ENCODE assay signal across 17 cellular contexts in the genomic region with DNA sequence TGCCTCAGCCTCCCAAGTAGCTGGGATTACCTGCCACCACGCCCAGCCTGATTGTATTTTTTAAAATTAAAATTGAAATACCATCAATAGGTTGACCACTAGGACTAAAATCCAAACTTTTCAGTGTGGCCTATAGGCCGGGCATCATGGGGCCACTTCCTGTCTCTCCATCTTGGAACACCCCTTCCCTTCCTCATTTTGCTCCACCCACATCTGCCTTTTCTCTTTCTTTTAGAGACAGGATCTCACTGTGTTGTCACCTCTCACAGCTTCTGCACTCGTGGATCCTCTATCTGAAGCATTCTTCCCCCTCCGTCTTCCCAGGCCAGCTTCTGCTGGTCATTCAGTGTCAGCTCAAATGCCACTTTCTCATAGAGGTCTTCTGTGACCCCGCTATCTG. TPM values are rescaled to one million over a fixed set of nuclear protein-coding genes. Genes with fewer than 3 reads are reported as not detected.
DNase-seq lines count a peak whose midpoint lies in the region; ATAC-seq and TF ChIP-seq lines count a peak whose summit lies in the region.
"Had no signal": no experiment of that assay in that cellular context is flagged by ENCODE, and none has a peak within 500 bp of the region (broad histone marks: within the 10 kb centered on the region; RNA-seq: fewer than 3 reads in every experiment).

No MANE protein-coding gene starts in this region.

- no peaks in the 10 kb centered on the region for H3K27me3 ChIP-seq in transverse colon

- intact Hi-C loops in transverse colon (cut with DNase I; ENCODE audit: low total_unique reads) = no loop called here

- H3K36me3 Mint-ChIP-seq in activated CD8-positive, alpha-beta memory T cell treated with anti-CD3 and anti-CD28 coated beads, Interleukin-2, amount 10 ng/mL, durations not matched to agents 7 days and 5 days = no peaks in the 10 kb centered on the region
- peaks cover 19% of the 10 kb centered on the region for H3K36me3 Mint-ChIP-seq in HFFc6 (ENCODE audit: low read depth)
- peaks cover 32% of the 10 kb centered on the region for H3K36me3 Mint-ChIP-seq in activated naive CD8-positive, alpha-beta T cell treated with anti-CD3 and anti-CD28 coated beads, Interleukin-2, amount 50 U/mL, for 24 hours (ENCODE audit: low read depth)
- H3K36me3 Mint-ChIP-seq in stimulated activated memory B cell treated with anti-CD40 and anti-IgM and Interleukin-4, amounts not matched to agents 10 μg/mL and 1 μg/mL and 100 μg/mL, for 72 hours = peaks cover 9% of the 10 kb centered on the region
- H3K36me3 Mint-ChIP-seq: CD14-positive monocyte had no signal

- in situ Hi-C loops in transverse colon (cut with MboI; ENCODE audit: low pct_ligation_motif_present in 1 of 4, low pct_unique_long_range_greater_than_20kb in 1 of 4, low sequenced_read_pairs in 3 of 4) = no loop called here

- no peaks in the 10 kb centered on the region for H3K9me3 ChIP-seq in transverse colon
- H3K9me3 ChIP-seq: Caco-2, HAP-1 had no signal

- no peak for DNase-seq in activated CD8-positive, alpha-beta memory T cell treated with anti-CD3 and anti-CD28 coated beads, Interleukin-2, amount 10 ng/mL, durations not matched to agents 7 days and 5 days
- no peak for DNase-seq in activated CD8-positive, alpha-beta memory T cell treated with anti-CD3 and anti-CD28 coated beads for 24 hours
- DNase-seq in HFFc6 (no peak), transverse colon (no peak)
- DNase-seq in activated naive CD8-positive, alpha-beta T cell treated with anti-CD3 and anti-CD28 coated beads, Interleukin-2, amount 50 U/mL, for 24 hours = no peak
- DNase-seq: Caco-2; NCI-H1092 treated with DMSO at 0.1 percent for 48 hours; NCI-H1694; NCI-H2107; NCI-H226; NCI-H526; NK-92 treated with Interleukin-12 subunit alpha and Interleukin-12 subunit beta, amount 100 ng/mL, for 24 hours; RPMI8226 had no signal

- CTCF ChIA-PET in activated CD8-positive, alpha-beta memory T cell treated with anti-CD3 and anti-CD28 coated beads, Interleukin-2, amount 10 ng/mL, durations not matched to agents 7 days and 5 days (lab: Charles Lee) = no interaction called here

- peak overlapping the region; percentile 24 for H3K27ac Mint-ChIP-seq in activated CD8-positive, alpha-beta memory T cell treated with anti-CD3 and anti-CD28 coated beads, Interleukin-2, amount 10 ng/mL, durations not matched to agents 7 days and 5 days
- H3K27ac Mint-ChIP-seq in HFFc6 = 0 out of 2 replicates have a peak overlapping the region, but pooled peaks have one; percentile 42
- H3K27ac Mint-ChIP-seq in activated naive CD8-positive, alpha-beta T cell treated with anti-CD3 and anti-CD28 coated beads, Interleukin-2, amount 50 U/mL, for 24 hours = peak overlapping the region; percentile 98
- H3K27ac Mint-ChIP-seq in stimulated activated memory B cell treated with anti-CD40 and anti-IgM and Interleukin-4, amounts not matched to agents 10 μg/mL and 1 μg/mL and 100 μg/mL, for 72 hours = peak overlapping the region; percentile 29

- no peaks in the 10 kb centered on the region for H3K27me3 Mint-ChIP-seq in activated CD8-positive, alpha-beta memory T cell treated with anti-CD3 and anti-CD28 coated beads, Interleukin-2, amount 10 ng/mL, durations not matched to agents 7 days and 5 days
- H3K27me3 Mint-ChIP-seq in HFFc6 (ENCODE audit: insufficient read depth) = no peaks in the 10 kb centered on the region; the same call in 1 of the 2 replicates
- peaks cover 2% of the 10 kb centered on the region for H3K27me3 Mint-ChIP-seq in activated naive CD8-positive, alpha-beta T cell treated with anti-CD3 and anti-CD28 coated beads, Interleukin-2, amount 50 U/mL, for 24 hours
- H3K27me3 Mint-ChIP-seq in stimulated activated memory B cell treated with anti-CD40 and anti-IgM and Interleukin-4, amounts not matched to agents 10 μg/mL and 1 μg/mL and 100 μg/mL, for 72 hours = no peaks in the 10 kb centered on the region

- peaks cover 11% of the 10 kb centered on the region for H3K4me1 Mint-ChIP-seq in activated CD8-positive, alpha-beta memory T cell treated with anti-CD3 and anti-CD28 coated beads, Interleukin-2, amount 10 ng/mL, durations not matched to agents 7 days and 5 days
- H3K4me1 Mint-ChIP-seq in HFFc6 (ENCODE audit: low read depth) = peaks cover 53% of the 10 kb centered on the region
- peaks cover 82% of the 10 kb centered on the region for H3K4me1 Mint-ChIP-seq in activated naive CD8-positive, alpha-beta T cell treated with anti-CD3 and anti-CD28 coated beads, Interleukin-2, amount 50 U/mL, for 24 hours
- H3K4me1 Mint-ChIP-seq in stimulated activated memory B cell treated with anti-CD40 and anti-IgM and Interleukin-4, amounts not matched to agents 10 μg/mL and 1 μg/mL and 100 μg/mL, for 72 hours = peaks cover 30% of the 10 kb centered on the region

- H3K4me3 ChIP-seq in transverse colon = no peak overlapping the region
- H3K4me3 ChIP-seq: HAP-1 had no signal

- no peak for ATAC-seq in activated CD8-positive, alpha-beta memory T cell treated with anti-CD3 and anti-CD28 coated beads, Interleukin-2, amount 10 ng/mL, durations not matched to agents 7 days and 5 days
- no peak for ATAC-seq in activated naive CD8-positive, alpha-beta T cell treated with anti-CD3 and anti-CD28 coated beads, Interleukin-2, amount 50 U/mL, for 24 hours
- no peak for ATAC-seq in stimulated activated memory B cell treated with anti-CD40 and anti-IgM and Interleukin-4, amounts not matched to agents 10 μg/mL and 1 μg/mL and 100 μg/mL, for 72 hours
- no peak for ATAC-seq in GM18511 (IDR thresholded peaks at IDR 0.05; ENCODE audit: unreplicated experiment)

- 89 to 92% methylated on average over 5 of the region's 5 CpGs for WGBS in transverse colon (ENCODE audit: low coverage in 1 of 2), 2 donors

- no peak for TF ChIP-seq EP300 in transverse colon (IDR thresholded peaks at IDR 0.05; ENCODE audit: low read depth)

- H3K4me1 ChIP-seq in transverse colon = peaks cover 5 to 21% (median 6%) of the 10 kb centered on the region in 4 donors
- H3K4me1 ChIP-seq: Caco-2, HAP-1 had no signal

- no peaks in the 10 kb centered on the region for H3K36me3 ChIP-seq in transverse colon
- H3K36me3 ChIP-seq: HAP-1 had no signal

- H3K9me3 Mint-ChIP-seq in activated CD8-positive, alpha-beta memory T cell treated with anti-CD3 and anti-CD28 coated beads, Interleukin-2, amount 10 ng/mL, durations not matched to agents 7 days and 5 days (ENCODE audit: low read depth) = no peaks in the 10 kb centered on the region
- H3K9me3 Mint-ChIP-seq in HFFc6 = no peaks in the 10 kb centered on the region
- H3K9me3 Mint-ChIP-seq in activated naive CD8-positive, alpha-beta T cell treated with anti-CD3 and anti-CD28 coated beads, Interleukin-2, amount 50 U/mL, for 24 hours = peaks cover 16% of the 10 kb centered on the region
- peaks cover 6% of the 10 kb centered on the region for H3K9me3 Mint-ChIP-seq in stimulated activated memory B cell treated with anti-CD40 and anti-IgM and Interleukin-4, amounts not matched to agents 10 μg/mL and 1 μg/mL and 100 μg/mL, for 72 hours

- H3K27ac ChIP-seq in transverse colon = no peak overlapping the region

- H3K4me3 Mint-ChIP-seq in activated CD8-positive, alpha-beta memory T cell treated with anti-CD3 and anti-CD28 coated beads, Interleukin-2, amount 10 ng/mL, durations not matched to agents 7 days and 5 days = no peak overlapping the region
- H3K4me3 Mint-ChIP-seq in HFFc6 = no peak overlapping the region
- no peak overlapping the region for H3K4me3 Mint-ChIP-seq in activated naive CD8-positive, alpha-beta T cell treated with anti-CD3 and anti-CD28 coated beads, Interleukin-2, amount 50 U/mL, for 24 hours
- H3K4me3 Mint-ChIP-seq in stimulated activated memory B cell treated with anti-CD40 and anti-IgM and Interleukin-4, amounts not matched to agents 10 μg/mL and 1 μg/mL and 100 μg/mL, for 72 hours = no peak overlapping the region
- H3K4me3 Mint-ChIP-seq: CD14-positive monocyte had no signal

- no peak for TF ChIP-seq CTCF in HFFc6 (IDR thresholded peaks at IDR 0.05)
- no peak for TF ChIP-seq CTCF in transverse colon (IDR thresholded peaks at IDR 0.05)

- TF ChIP-seq POLR2A in transverse colon (IDR thresholded peaks at IDR 0.05) = no peak

RNA-seq across cellular contexts. Expression of gene BMERB1, which starts 57.0 kb away (rescaled TPM):
- 10 to 100 TPM in 1 of 2 experiments, 1 to 10 TPM in 1; 4.5 to 11.9 TPM for total RNA-seq in activated CD8-positive, alpha-beta memory T cell treated with anti-CD3 and anti-CD28 coated beads, Interleukin-2, amount 10 ng/mL, durations not matched to agents 7 days and 5 days
- total RNA-seq in HFFc6 (2021; fragmentation: NEBNext Ultra II Directional; extraction: Animal tissue kit (Norgen Biotek cat#: 25700)) = 10 to 100 TPM; 24.3 to 35.1 (median 29.9) TPM
- total RNA-seq in transverse colon = 10 to 100 TPM in 3 of 4 donors, 1 to 10 TPM in 1; 8.6 to 65.1 (median 14.1) TPM
- total RNA-seq: Caco-2 had no signal

Comparison
In these comparisons a context has a peak if more than half of its experiments do, and no peak if none do; other contexts are left out.
1. H3K27ac Mint-ChIP-seq: peak in every context shown above with its lines; median percentile 98 in activated naive CD8-positive, alpha-beta T cell treated with anti-CD3 and anti-CD28 coated beads, Interleukin-2, amount 50 U/mL, for 24 hours; 42 in HFFc6; 29 in stimulated activated memory B cell treated with anti-CD40 and anti-IgM and Interleukin-4, amounts not matched to agents 10 μg/mL and 1 μg/mL and 100 μg/mL, for 72 hours; 24 in activated CD8-positive, alpha-beta memory T cell treated with anti-CD3 and anti-CD28 coated beads, Interleukin-2, amount 10 ng/mL, durations not matched to agents 7 days and 5 days.